27 cellular contexts compared by ENCODE assay signal in the genomic region with DNA sequence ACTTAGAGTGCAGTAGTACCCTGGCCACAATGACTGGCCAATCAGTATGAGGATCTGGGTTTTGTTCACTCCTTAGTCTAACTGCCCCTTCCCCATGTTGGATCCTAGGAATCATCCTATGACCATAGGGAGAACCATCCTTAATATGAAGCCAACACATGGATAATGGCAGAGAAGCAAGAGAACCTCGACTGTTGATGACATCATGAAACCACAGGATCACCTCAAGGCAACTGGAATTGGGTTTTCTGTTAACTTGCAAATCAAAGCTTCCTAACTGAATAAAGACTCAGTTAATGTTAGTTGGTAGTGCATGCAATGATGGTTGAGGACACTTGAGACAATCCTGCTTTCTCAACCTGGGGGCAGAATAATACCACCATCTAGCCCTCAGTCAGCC. TPM values are rescaled to one million over a fixed set of nuclear protein-coding genes. Genes with fewer than 3 reads are reported as not detected.
A peak's percentile ranks its signal among the peaks of the same experiment; 100 is the strongest.
DNase-seq lines count a peak whose midpoint lies in the region; ATAC-seq, FAIRE-seq and TF ChIP-seq lines count a peak whose summit lies in the region.
"Had no signal": no experiment of that assay in that cellular context is flagged by ENCODE, and none has a peak within 500 bp of the region (broad histone marks: within the 10 kb centered on the region; RNA-seq: fewer than 3 reads in every experiment).

No MANE protein-coding gene starts in this region.

- H3K9ac ChIP-seq in K562 (ENCODE audit: insufficient read depth in 1 of 2, low read depth in 2 of 2, low read length in 2 of 2) = no peak overlapping the region
- no peak overlapping the region for H3K9ac ChIP-seq in keratinocyte (ENCODE audit: control insufficient read depth, extremely low read depth, insufficient read depth, low read length)
- H3K9ac ChIP-seq: GM23248 had no signal

- dilution Hi-C loops in keratinocyte (cut with MboI; ENCODE audit: extremely low pct_ligation_motif_present, low sequenced_read_pairs) = no loop called here

- no peak overlapping the region for H3K4me3 ChIP-seq in heart left ventricle
- no peak overlapping the region for H3K4me3 ChIP-seq in K562
- H3K4me3 ChIP-seq in keratinocyte (ENCODE audit: control insufficient read depth in 2 of 3, extremely low read depth in 1 of 3, insufficient read depth in 2 of 3, low read depth in 1 of 3, low read length in 3 of 3) = no peak overlapping the region
- H3K4me3 ChIP-seq in gastrocnemius medialis = no peak overlapping the region
- H3K4me3 ChIP-seq: GM12878, GM23248 had no signal

- ATAC-seq in heart left ventricle (no peak), left cardiac atrium (no peak), K562 (no peak), gastrocnemius medialis (no peak), GM21423 (IDR thresholded peaks at IDR 0.05; ENCODE audit: unreplicated experiment) (no peak)
- ATAC-seq: CD8-positive, alpha-beta T cell; GM12878 had no signal

- intact Hi-C loops in heart left ventricle (cut with DNase I) (loop anchor here in 1 of 10 donors (5.0 kb wide), 1 partner anchor 47 kb away; the partner anchor contains the start of gene TSPAN14), left cardiac atrium (cut with DNase I) (no loop called here), K562 (cut with micrococcal nuclease) (no loop called here), gastrocnemius medialis (cut with DNase I; ENCODE audit: low total_unique reads) (loop anchor here (5.0 kb wide), 1 partner anchor 47 kb away; the partner anchor contains the start of gene TSPAN14)

- H3K9me3 ChIP-seq in heart left ventricle = no peaks in the 10 kb centered on the region
- H3K9me3 ChIP-seq in K562 (replicated peaks; ENCODE audit: control insufficient read depth, insufficient read depth, low read depth, low read length) = 0 out of 2 replicates have a peak, but pooled peaks cover 2% of the 10 kb centered on the region
- H3K9me3 ChIP-seq in keratinocyte (ENCODE audit: control insufficient read depth, low read depth, low read length) = no peaks in the 10 kb centered on the region
- no peaks in the 10 kb centered on the region for H3K9me3 ChIP-seq in gastrocnemius medialis

- FAIRE-seq in K562 (lab: Jason Lieb, UNC) (no peak), keratinocyte (lab: Jason Lieb, UNC) (peak; percentile 57)
- FAIRE-seq: GM12878, HTR-8/SVneo, RCC 7860 had no signal

- no TSS peak for BruUV-seq in K562 (replicated peaks; lab: Mats Ljungman, UMichigan)

- no peak for TF ChIP-seq RAD21 in K562 (CRISPR knock-in tag; conservative IDR thresholded peaks at IDR 0.05 in 1 of 2, IDR thresholded peaks at IDR 0.05 in 1 of 2)

- DNase-seq in heart left ventricle (no peak), left cardiac atrium (no peak), K562 (ENCODE audit: extremely low read depth in 1 of 4, low spot score in 3 of 4) (no peak), keratinocyte (ENCODE audit: low read depth, low spot score) (no peak), gastrocnemius medialis (no peak), NCI-H510A (lab: John Stamatoyannopoulos, UW) (no peak)
- DNase-seq in stimulated activated naive CD4-positive, alpha-beta T cell treated with Interleukin-2 at 50 U/mL for 16 hours (lab: John Stamatoyannopoulos, UW) = no peak
- DNase-seq: AML-193; C1 segment of cervical spinal cord; CD8-positive, alpha-beta T cell; DND-41; GM23248; HCEC 1CT; NCI-H1092; NCI-H146; NCI-H2029; NCI-H526 treated with DMSO at 0.1 percent for 48 hours; OCI-M1; Right ventricle myocardium superior had no signal

- H3K4me2 ChIP-seq in K562 (ENCODE audit: insufficient read depth, low read length) (no peak overlapping the region), keratinocyte (ENCODE audit: control insufficient read depth, extremely low read depth, insufficient read depth, low read depth, low read length) (no peak overlapping the region)

- H3K36me3 ChIP-seq in heart left ventricle (no peaks in the 10 kb centered on the region), K562 (ENCODE audit: control insufficient read depth, insufficient read depth, low read length) (no peaks in the 10 kb centered on the region), keratinocyte (ENCODE audit: control insufficient read depth in 2 of 2, extremely low read depth in 1 of 2, insufficient read depth in 2 of 2, low read length in 2 of 2) (no peaks in the 10 kb centered on the region), gastrocnemius medialis (no peaks in the 10 kb centered on the region)

- H3K9me1 ChIP-seq in K562 (ENCODE audit: control insufficient read depth, insufficient read depth, low read length) (no peaks in the 10 kb centered on the region), keratinocyte (ENCODE audit: control insufficient read depth, extremely low read depth, insufficient read depth, low read length) (no peaks in the 10 kb centered on the region)

- H3K27ac ChIP-seq in heart left ventricle (peak overlapping the region in 7 of 12 donors; percentile 30 to 67 (median 53)), K562 (ENCODE audit: extremely low read depth, low read depth, low read length) (no peak overlapping the region), keratinocyte (ENCODE audit: control insufficient read depth, insufficient read depth, low read length) (no peak overlapping the region), gastrocnemius medialis (peak overlapping the region in 3 of 4 donors; percentile 30 to 79 (median 56))
- H3K27ac ChIP-seq: GM23248 had no signal

- TF ChIP-seq CTCF in heart left ventricle (IDR thresholded peaks at IDR 0.05) = no peak
- TF ChIP-seq CTCF in K562 (IDR thresholded peaks at IDR 0.05 in 2 of 3, conservative IDR thresholded peaks at IDR 0.05 in 1 of 3; ENCODE audit: insufficient read depth in 2 of 3, low read depth in 1 of 3, low read length in 3 of 3) = no peak
- TF ChIP-seq CTCF in keratinocyte (optimal IDR thresholded peaks at IDR 0.05 in 1 of 3, IDR thresholded peaks at IDR 0.05 in 1 of 3, conservative IDR thresholded peaks at IDR 0.05 in 1 of 3; ENCODE audit: extremely low read depth in 1 of 3, insufficient read depth in 2 of 3, low read length in 3 of 3) = no peak
- TF ChIP-seq CTCF in gastrocnemius medialis (IDR thresholded peaks at IDR 0.05 in 4 of 5, conservative IDR thresholded peaks at IDR 0.05 in 1 of 5) = no peak

- H2AFZ ChIP-seq in K562 (ENCODE audit: low read depth, low read length) (no peak overlapping the region), keratinocyte (ENCODE audit: control insufficient read depth, low read length) (no peak overlapping the region)
- H2AFZ ChIP-seq: GM23248 had no signal

- peaks cover 0 to 6% (median 0%) of the 10 kb centered on the region in 9 donors for H3K27me3 ChIP-seq in heart left ventricle
- peaks cover 15 to 34% of the 10 kb centered on the region in 2 experiments for H3K27me3 ChIP-seq in K562 (ENCODE audit: control insufficient read depth in 2 of 2, insufficient read depth in 2 of 2, low read length in 2 of 2)
- no peaks in the 10 kb centered on the region for H3K27me3 ChIP-seq in keratinocyte (ENCODE audit: control insufficient read depth, extremely low read depth, insufficient read depth, low read length)
- H3K27me3 ChIP-seq in gastrocnemius medialis = no peaks in the 10 kb centered on the region

- H3K4me1 ChIP-seq in heart left ventricle (peaks cover 0 to 27% (median 21%) of the 10 kb centered on the region in 12 donors), K562 (replicated peaks in 1 of 2; ENCODE audit: control insufficient read depth in 2 of 2, insufficient read depth in 2 of 2, low read length in 2 of 2) (peaks cover 0 to 10% of the 10 kb centered on the region in 2 experiments; a peak in 2 of 5 replicates), keratinocyte (ENCODE audit: control insufficient read depth, extremely low read depth, insufficient read depth, low read length) (peaks cover 21% of the 10 kb centered on the region), gastrocnemius medialis (peaks cover 15 to 18% of the 10 kb centered on the region in 2 donors)

- H3K79me2 ChIP-seq in K562 (ENCODE audit: control insufficient read depth, insufficient read depth, low read length) = no peaks in the 10 kb centered on the region
- no peaks in the 10 kb centered on the region for H3K79me2 ChIP-seq in keratinocyte (ENCODE audit: control insufficient read depth, insufficient read depth, low read length)

- 91 to 100% (median 93%) methylated on average over 1 of the region's 1 CpG for WGBS in heart left ventricle, 4 donors
- 0% methylated on average over 1 of the region's 1 CpG for WGBS in K562 (ENCODE audit: insufficient coverage, low coverage, missing lambda C conversion rate)

- no peak for TF ChIP-seq EP300 in K562 (IDR thresholded peaks at IDR 0.05; ENCODE audit: low read length)

- POLR2A ChIA-PET in K562 (lab: Yijun Ruan, JAX) = interaction anchor here (0.8 to 1.1 kb wide), 2 partner anchors 17 to 23 kb away, joined by 3 read pairs; no protein-coding TSS in a partner anchor

- in situ Hi-C loops in K562 (cut with MboI) (no loop called here), gastrocnemius medialis (cut with MboI; ENCODE audit: low sequenced_read_pairs in 4 of 4) (no loop called here)

- H4K20me1 ChIP-seq in K562 (replicated peaks; ENCODE audit: control insufficient read depth, insufficient read depth, low read length) (no peaks in the 10 kb centered on the region), keratinocyte (ENCODE audit: control insufficient read depth, extremely low read depth, insufficient read depth, low read length) (no peaks in the 10 kb centered on the region)

- CTCF ChIA-PET in K562 (lab: Yijun Ruan, JAX; ENCODE audit: low intra/inter-chr PET ratio) = interaction anchor here (0.7 kb wide), 1 partner anchor 293 kb away, joined by 3 read pairs; no protein-coding TSS in a partner anchor

- TF ChIP-seq POLR2A in heart left ventricle (IDR thresholded peaks at IDR 0.05) (no peak), K562 (conservative IDR thresholded peaks at IDR 0.05) (no peak), gastrocnemius medialis (IDR thresholded peaks at IDR 0.05) (no peak)

RNA-seq across cellular contexts. Expression of gene PRXL2A, which starts 3.3 kb away (rescaled TPM):
- 100 to 1,000 TPM in 1 of 9 donors, 10 to 100 TPM in 8; 63.9 to 123 (median 78.6) TPM for total RNA-seq in heart left ventricle
- polyA plus RNA-seq in heart left ventricle = 10 to 100 TPM; 69.9 to 74.4 TPM
- total RNA-seq in left cardiac atrium = 100 to 1,000 TPM; 112 to 120 TPM
- 0.28 and 1.1 TPM in 2 replicates for total RNA-seq in K562 (2011; cell fraction: chromatin; rRNA removed; ENCODE audit: low replicate concordance)
- 0.33 and 0.53 TPM in 2 replicates for total RNA-seq in K562 (2011; cell fraction: nucleolus; rRNA removed)
- 0.61 and 0.88 TPM in 2 replicates for total RNA-seq in K562 (2011; cell fraction: nucleoplasm; rRNA removed)
- 0.14 and 0.41 TPM in 2 replicates for total RNA-seq in K562 (2014; rRNA removed)
- total RNA-seq in K562 (2014; rRNA removed; fragmentation: Illumina TruSeq; extraction: Trizol) = 0.64 and 0.84 TPM in 2 replicates
- total RNA-seq in K562 (2015; rRNA removed; fragmentation: Illumina TruSeq; extraction: Trizol) = 1.2 and 1.4 TPM in 2 replicates
- total RNA-seq in K562 (2021) = 0.71 and 0.87 TPM in 2 replicates
- 0.14 and 0.75 TPM in 2 replicates for polyA plus RNA-seq in K562 (2011; rRNA removed)
- 0.09 and 0.12 TPM in 2 replicates for polyA plus RNA-seq in K562 (2011; cell fraction: cytosol; rRNA removed)
- polyA plus RNA-seq in K562 (2011; cell fraction: nucleus; rRNA removed) = 0.11 TPM in 1 of 2 replicates, not detected in the other
- 1.1 and 1.7 TPM in 2 replicates for polyA plus RNA-seq in K562 (2012)
- 0.83 and 1.1 TPM in 2 replicates for polyA plus RNA-seq in K562 (2014; fragmentation: Illumina TruSeq; extraction: Trizol)
- under 1 TPM; 0.17 to 0.53 TPM for polyA plus RNA-seq in K562 (2014; fragmentation: Nextera tagmentation; extraction: Ambion mirVana)
- polyA plus RNA-seq in K562 (2014; rRNA removed) = 0.78 and 2.1 TPM in 2 replicates
- 0.21 TPM in 1 of 2 replicates, not detected in the other for polyA minus RNA-seq in K562 (2011; rRNA and poly(A)+ RNA removed)
- 0.38 and 0.55 TPM in 2 replicates for polyA minus RNA-seq in K562 (2011; cell fraction: cytosol; rRNA and poly(A)+ RNA removed)
- polyA minus RNA-seq in K562 (2011; cell fraction: nucleus; rRNA and poly(A)+ RNA removed) = 0.22 TPM in 1 of 2 replicates, not detected in the other
- polyA plus RNA-seq in keratinocyte = 50.2 to 71.6 TPM (median 53.3 TPM) in 3 replicates
- 28.2 TPM for polyA plus RNA-seq in keratinocyte (2011; ENCODE audit: low read depth)
- polyA plus RNA-seq in keratinocyte (2011; cell fraction: cytosol; rRNA removed) = 40.1 and 45.4 TPM in 2 replicates
- 39.3 and 51.0 TPM in 2 replicates for polyA plus RNA-seq in keratinocyte (2011; cell fraction: nucleus; rRNA removed)
- polyA plus RNA-seq in keratinocyte (2012; ENCODE audit: low replicate concordance) = 36.5 and 39.4 TPM in 2 replicates
- 7.6 to 27.0 TPM (median 20.6 TPM) in 3 replicates for polyA minus RNA-seq in keratinocyte
- 16.5 TPM for polyA minus RNA-seq in keratinocyte (2011; cell fraction: cytosol; rRNA and poly(A)+ RNA removed)
- 11.3 and 24.3 TPM in 2 replicates for polyA minus RNA-seq in keratinocyte (2011; cell fraction: nucleus; rRNA and poly(A)+ RNA removed)
- total RNA-seq in gastrocnemius medialis = 10 to 100 TPM; 19.0 to 29.2 (median 22.5) TPM
- total RNA-seq: GM23248 had no signal

RNA-seq across cellular contexts. Expression of gene DYDC2, which starts 48.5 kb away (rescaled TPM):
- total RNA-seq in heart left ventricle = not detected
- polyA plus RNA-seq in heart left ventricle = not detected
- total RNA-seq in left cardiac atrium = not detected
- not detected in 2 replicates for total RNA-seq in K562 (2011; cell fraction: chromatin; rRNA removed; ENCODE audit: low replicate concordance)
- not detected in 2 replicates for total RNA-seq in K562 (2011; cell fraction: nucleolus; rRNA removed)
- total RNA-seq in K562 (2011; cell fraction: nucleoplasm; rRNA removed) = not detected in 2 replicates
- 0.12 TPM in 1 of 2 replicates, not detected in the other for total RNA-seq in K562 (2014; rRNA removed)
- total RNA-seq in K562 (2014; rRNA removed; fragmentation: Illumina TruSeq; extraction: Trizol) = 0.11 TPM in 1 of 2 replicates, not detected in the other
- total RNA-seq in K562 (2015; rRNA removed; fragmentation: Illumina TruSeq; extraction: Trizol) = 0.11 TPM in 1 of 2 replicates, not detected in the other
- not detected in 2 replicates for total RNA-seq in K562 (2021)
- polyA plus RNA-seq in K562 (2011; rRNA removed) = not detected in 2 replicates
- not detected in 2 replicates for polyA plus RNA-seq in K562 (2011; cell fraction: cytosol; rRNA removed)
- not detected in 2 replicates for polyA plus RNA-seq in K562 (2011; cell fraction: nucleus; rRNA removed)
- 0.07 and 0.87 TPM in 2 replicates for polyA plus RNA-seq in K562 (2012)
- polyA plus RNA-seq in K562 (2014; fragmentation: Illumina TruSeq; extraction: Trizol) = 0.06 TPM in 1 of 2 replicates, not detected in the other
- under 1 TPM in 1 of 2 experiments, not detected in 1; 0.18 TPM for polyA plus RNA-seq in K562 (2014; fragmentation: Nextera tagmentation; extraction: Ambion mirVana)
- polyA plus RNA-seq in K562 (2014; rRNA removed) = 0.34 TPM in 1 of 2 replicates, not detected in the other
- polyA minus RNA-seq in K562 (2011; rRNA and poly(A)+ RNA removed) = not detected in 2 replicates
- not detected in 2 replicates for polyA minus RNA-seq in K562 (2011; cell fraction: cytosol; rRNA and poly(A)+ RNA removed)
- not detected in 2 replicates for polyA minus RNA-seq in K562 (2011; cell fraction: nucleus; rRNA and poly(A)+ RNA removed)
- not detected in 3 replicates for polyA plus RNA-seq in keratinocyte
- polyA plus RNA-seq in keratinocyte (2011; ENCODE audit: low read depth) = not detected
- polyA plus RNA-seq in keratinocyte (2011; cell fraction: cytosol; rRNA removed) = 0.19 TPM in 1 of 2 replicates, not detected in the other
- polyA plus RNA-seq in keratinocyte (2011; cell fraction: nucleus; rRNA removed) = not detected in 2 replicates
- polyA plus RNA-seq in keratinocyte (2012; ENCODE audit: low replicate concordance) = not detected in 2 replicates
- not detected in 3 replicates for polyA minus RNA-seq in keratinocyte
- not detected for polyA minus RNA-seq in keratinocyte (2011; cell fraction: cytosol; rRNA and poly(A)+ RNA removed)
- polyA minus RNA-seq in keratinocyte (2011; cell fraction: nucleus; rRNA and poly(A)+ RNA removed) = not detected in 2 replicates
- not detected for total RNA-seq in gastrocnemius medialis
- total RNA-seq: CD8-positive, alpha-beta T cell; GM12878; GM23248; Right ventricle myocardium superior had no signal
- polyA plus RNA-seq: AG04450, GM23248, IgD-negative memory B cell had no signal

RNA-seq across cellular contexts. Expression of gene DYDC1, which starts 48.5 kb away (rescaled TPM):
- total RNA-seq in heart left ventricle (not detected), left cardiac atrium (not detected), K562 (2014; rRNA removed) (not detected in 2 replicates), K562 (2014; rRNA removed; fragmentation: Illumina TruSeq; extraction: Trizol) (not detected in 2 replicates), K562 (2015; rRNA removed; fragmentation: Illumina TruSeq; extraction: Trizol) (not detected in 2 replicates), K562 (2021) (not detected in 2 replicates), gastrocnemius medialis (not detected)
- polyA plus RNA-seq in heart left ventricle (not detected), K562 (2011; rRNA removed) (not detected in 2 replicates), K562 (2014; fragmentation: Illumina TruSeq; extraction: Trizol) (not detected in 2 replicates), K562 (2014; fragmentation: Nextera tagmentation; extraction: Ambion mirVana) (not detected), K562 (2014; rRNA removed) (not detected in 2 replicates), keratinocyte (not detected in 3 replicates)
- total RNA-seq in K562 (2011; cell fraction: chromatin; rRNA removed; ENCODE audit: low replicate concordance) = not detected in 2 replicates
- not detected in 2 replicates for total RNA-seq in K562 (2011; cell fraction: nucleolus; rRNA removed)
- not detected in 2 replicates for total RNA-seq in K562 (2011; cell fraction: nucleoplasm; rRNA removed)
- polyA plus RNA-seq in K562 (2011; cell fraction: cytosol; rRNA removed) = not detected in 2 replicates
- not detected in 2 replicates for polyA plus RNA-seq in K562 (2011; cell fraction: nucleus; rRNA removed)
- polyA plus RNA-seq in K562 (2012) = not detected in 2 replicates
- not detected in 2 replicates for polyA minus RNA-seq in K562 (2011; rRNA and poly(A)+ RNA removed)
- not detected in 2 replicates for polyA minus RNA-seq in K562 (2011; cell fraction: cytosol; rRNA and poly(A)+ RNA removed)
- not detected in 2 replicates for polyA minus RNA-seq in K562 (2011; cell fraction: nucleus; rRNA and poly(A)+ RNA removed)
- polyA plus RNA-seq in keratinocyte (2011; ENCODE audit: low read depth) = not detected
- not detected in 2 replicates for polyA plus RNA-seq in keratinocyte (2011; cell fraction: cytosol; rRNA removed)
- not detected in 2 replicates for polyA plus RNA-seq in keratinocyte (2011; cell fraction: nucleus; rRNA removed)
- polyA plus RNA-seq in keratinocyte (2012; ENCODE audit: low replicate concordance) = not detected in 2 replicates
- polyA minus RNA-seq in keratinocyte = not detected in 3 replicates
- not detected for polyA minus RNA-seq in keratinocyte (2011; cell fraction: cytosol; rRNA and poly(A)+ RNA removed)
- not detected in 2 replicates for polyA minus RNA-seq in keratinocyte (2011; cell fraction: nucleus; rRNA and poly(A)+ RNA removed)
- total RNA-seq: A172; CD8-positive, alpha-beta T cell; GM12878; GM23248; Right ventricle myocardium superior; SK-MEL-5 had no signal
- polyA plus RNA-seq: AG04450, GM12878, GM23248, IgD-negative memory B cell had no signal

RNA-seq across cellular contexts. Expression of gene TSPAN14, which starts 49.1 kb away (rescaled TPM):
- total RNA-seq in heart left ventricle (10 to 100 TPM; 24.6 to 71.5 (median 39.6) TPM), left cardiac atrium (10 to 100 TPM; 44.3 to 51.0 TPM), K562 (2014; rRNA removed) (22.4 and 33.3 TPM in 2 replicates), K562 (2014; rRNA removed; fragmentation: Illumina TruSeq; extraction: Trizol) (19.0 and 23.3 TPM in 2 replicates), K562 (2015; rRNA removed; fragmentation: Illumina TruSeq; extraction: Trizol) (22.5 and 24.4 TPM in 2 replicates), K562 (2021) (89.2 and 92.9 TPM in 2 replicates), gastrocnemius medialis (10 to 100 TPM; 22.6 to 29.3 (median 26.9) TPM)
- polyA plus RNA-seq in heart left ventricle (10 to 100 TPM; 17.4 to 46.3 TPM), K562 (2011; rRNA removed) (42.9 and 65.1 TPM in 2 replicates), K562 (2014; fragmentation: Illumina TruSeq; extraction: Trizol) (65.0 and 66.6 TPM in 2 replicates), K562 (2014; fragmentation: Nextera tagmentation; extraction: Ambion mirVana) (1 to 10 TPM; 5.8 to 6.6 TPM), K562 (2014; rRNA removed) (47.2 and 57.2 TPM in 2 replicates), keratinocyte (71.1 to 191 TPM (median 87.0 TPM) in 3 replicates)
- 67.3 and 149 TPM in 2 replicates for total RNA-seq in K562 (2011; cell fraction: chromatin; rRNA removed; ENCODE audit: low replicate concordance)
- 99.9 and 106 TPM in 2 replicates for total RNA-seq in K562 (2011; cell fraction: nucleolus; rRNA removed)
- 117 and 138 TPM in 2 replicates for total RNA-seq in K562 (2011; cell fraction: nucleoplasm; rRNA removed)
- 52.8 and 88.0 TPM in 2 replicates for polyA plus RNA-seq in K562 (2011; cell fraction: cytosol; rRNA removed)
- polyA plus RNA-seq in K562 (2011; cell fraction: nucleus; rRNA removed) = 52.2 and 85.9 TPM in 2 replicates
- polyA plus RNA-seq in K562 (2012) = 44.4 and 57.4 TPM in 2 replicates
- polyA minus RNA-seq in K562 (2011; rRNA and poly(A)+ RNA removed) = 21.6 and 45.5 TPM in 2 replicates
- polyA minus RNA-seq in K562 (2011; cell fraction: cytosol; rRNA and poly(A)+ RNA removed) = 28.6 and 45.2 TPM in 2 replicates
- polyA minus RNA-seq in K562 (2011; cell fraction: nucleus; rRNA and poly(A)+ RNA removed) = 20.1 and 21.1 TPM in 2 replicates
- 24.8 TPM for polyA plus RNA-seq in keratinocyte (2011; ENCODE audit: low read depth)
- 64.9 and 73.6 TPM in 2 replicates for polyA plus RNA-seq in keratinocyte (2011; cell fraction: cytosol; rRNA removed)
- polyA plus RNA-seq in keratinocyte (2011; cell fraction: nucleus; rRNA removed) = 286 and 296 TPM in 2 replicates
- polyA plus RNA-seq in keratinocyte (2012; ENCODE audit: low replicate concordance) = 89.0 and 143 TPM in 2 replicates
- polyA minus RNA-seq in keratinocyte = 94.5 to 356 TPM (median 124 TPM) in 3 replicates
- polyA minus RNA-seq in keratinocyte (2011; cell fraction: cytosol; rRNA and poly(A)+ RNA removed) = 73.1 TPM
- 118 and 190 TPM in 2 replicates for polyA minus RNA-seq in keratinocyte (2011; cell fraction: nucleus; rRNA and poly(A)+ RNA removed)

Comparison
In these comparisons a context has a peak if more than half of its experiments do, and no peak if none do; other contexts are left out.
1. H3K27ac ChIP-seq: peak in heart left ventricle (7 of 12) and gastrocnemius medialis (3 of 4); none in K562 (single experiment) and keratinocyte (single experiment).
2. RNA of gene PRXL2A, which starts 3.3 kb away (total RNA-seq): 112 to 120 TPM in left cardiac atrium, 63.9 to 123 TPM in heart left ventricle and 19.0 to 29.2 TPM in gastrocnemius medialis; 0.14 to 1.4 TPM in K562; every median in the first group is over 4 times any median in the second.